Comparison of ENCODE assay signal across 8 cellular contexts in the genomic region with DNA sequence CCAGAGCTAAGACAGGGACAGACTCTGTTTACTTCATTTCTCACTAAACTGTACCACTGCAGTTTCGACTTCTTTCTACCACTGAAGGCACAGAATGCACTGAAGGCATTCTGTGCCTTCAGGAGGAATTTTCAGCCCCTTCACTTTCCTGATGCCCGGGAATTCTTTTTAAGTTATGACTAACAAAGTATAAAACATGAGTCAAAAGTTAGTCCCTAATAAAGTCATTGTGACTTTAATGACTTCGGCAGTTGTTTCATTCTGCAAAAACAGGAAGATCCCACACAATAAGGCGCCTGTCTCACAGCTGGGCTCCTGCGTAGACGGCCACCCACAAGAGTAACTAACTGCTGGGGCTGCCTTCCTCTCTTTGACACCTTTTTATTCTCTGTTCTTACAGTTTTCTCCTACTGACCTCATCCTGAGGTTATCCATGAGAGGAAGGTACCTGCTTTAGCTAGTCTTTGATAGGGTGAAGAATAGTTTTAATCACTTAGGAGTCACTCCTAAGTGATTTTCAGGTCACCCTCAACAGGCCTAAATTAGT.
DNase-seq lines count a peak whose midpoint lies in the region; ATAC-seq lines count a peak whose summit lies in the region.

No MANE protein-coding gene starts in this region.

- H3K27me3 ChIP-seq in BLaER1 treated with 17β-estradiol and CSF1 and Interleukin-3, amounts not matched to agents 10 nM and 100 nM = no peaks in the 10 kb centered on the region

- 0 out of 22 replicates have a peak, but pooled peaks cover 0 to 3% (median 0%) of the 10 kb centered on the region in 11 experiments for H3K9me3 ChIP-seq in BLaER1 treated with 17β-estradiol and CSF1 and Interleukin-3, amounts not matched to agents 10 nM and 100 nM (replicated peaks in 1 of 11)

- peaks cover 0 to 10% (median 0%) of the 10 kb centered on the region in 11 experiments; a peak in 1 of 22 replicates for H3K36me3 ChIP-seq in BLaER1 treated with 17β-estradiol and CSF1 and Interleukin-3, amounts not matched to agents 10 nM and 100 nM

- peak overlapping the region in 7 of 11 experiments; percentile 3 to 55 (median 23); a peak in 9 of 22 replicates for H3K27ac ChIP-seq in BLaER1 treated with 17β-estradiol and CSF1 and Interleukin-3, amounts not matched to agents 10 nM and 100 nM

- H3K4me1 ChIP-seq in BLaER1 treated with 17β-estradiol and CSF1 and Interleukin-3, amounts not matched to agents 10 nM and 100 nM = peaks cover 9 to 48% (median 20%) of the 10 kb centered on the region in 10 experiments; a peak in 16 of 20 replicates

- intact Hi-C loops in Right ventricle myocardium superior (cut with DNase I) = no loop called here

- peak; percentile 51 to 53 for DNase-seq in activated CD4-positive, alpha-beta T cell treated with anti-CD3 and anti-CD28 coated beads for 4 hours
- DNase-seq in Right ventricle myocardium superior = peak; percentile 60
- DNase-seq in stimulated activated CD4-positive, alpha-beta T cell treated with anti-CD3 and anti-CD28 coated beads, Interleukin-12 subunit alpha, Interleukin-12 subunit beta, amount 100 ng/mL, for 48 hours (ENCODE audit: low read depth in 2 of 3, low spot score in 1 of 3) = peak in 2 of 3 donors; percentile 39 to 50
- DNase-seq in SHP77 treated with DMSO at 0.1 percent for 48 hours (lab: John Stamatoyannopoulos, UW) = no peak
- no peak for DNase-seq in AG20443 (ENCODE audit: low spot score)

- H3K9ac ChIP-seq in BLaER1 treated with 17β-estradiol and CSF1 and Interleukin-3, amounts not matched to agents 10 nM and 100 nM = peak overlapping the region in 4 of 11 experiments; percentile 4 to 57 (median 28); a peak in 3 of 22 replicates

- ATAC-seq in GM19467 (IDR thresholded peaks at IDR 0.05; ENCODE audit: unreplicated experiment) (peak; percentile 59), HG03469 (IDR thresholded peaks at IDR 0.05; ENCODE audit: unreplicated experiment) (peak; percentile 48), Right ventricle myocardium superior (ENCODE audit: poor library complexity) (peak; percentile 40)

- peaks cover 0 to 100% (median 0%) of the 10 kb centered on the region in 11 experiments; a peak in 3 of 22 replicates for H4K20me1 ChIP-seq in BLaER1 treated with 17β-estradiol and CSF1 and Interleukin-3, amounts not matched to agents 10 nM and 100 nM

- peak overlapping the region; percentile 19 to 84 (median 54) for H3K4me2 ChIP-seq in BLaER1 treated with 17β-estradiol and CSF1 and Interleukin-3, amounts not matched to agents 10 nM and 100 nM

- H3K4me3 ChIP-seq in BLaER1 treated with 17β-estradiol and CSF1 and Interleukin-3, amounts not matched to agents 10 nM and 100 nM = no peak overlapping the region; a peak in 1 of 20 replicates

Comparison
In these comparisons a context has a peak if more than half of its experiments do, and no peak if none do; other contexts are left out.
1. DNase-seq: peak in activated CD4-positive, alpha-beta T cell treated with anti-CD3 and anti-CD28 coated beads for 4 hours (2 of 2), Right ventricle myocardium superior (single experiment) and stimulated activated CD4-positive, alpha-beta T cell treated with anti-CD3 and anti-CD28 coated beads, Interleukin-12 subunit alpha, Interleukin-12 subunit beta, amount 100 ng/mL, for 48 hours (2 of 3); none in SHP77 treated with DMSO at 0.1 percent for 48 hours (single experiment) and AG20443 (single experiment).
2. Peak in every context shown above with its lines, with median percentiles within 50 percentile points of each other: ATAC-seq.